Comparison of ENCODE assay signal across 10 cellular contexts in the genomic region with DNA sequence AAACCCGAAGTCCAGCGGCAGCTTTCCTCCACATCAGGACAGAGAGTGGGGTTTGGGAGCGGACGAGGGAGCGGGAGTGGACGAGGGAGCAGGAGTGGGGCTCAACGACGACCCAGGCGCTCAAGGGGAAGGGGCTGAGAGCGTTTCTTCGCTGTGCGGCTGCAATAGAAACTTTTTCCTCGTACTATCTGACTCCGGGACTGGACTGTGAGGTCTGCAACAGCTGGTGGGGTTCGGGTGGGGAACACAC. TPM values are rescaled to one million over a fixed set of nuclear protein-coding genes. Genes with fewer than 3 reads are reported as not detected.
DNase-seq lines count a peak whose midpoint lies in the region; ATAC-seq and TF ChIP-seq lines count a peak whose summit lies in the region.
"Had no signal": no experiment of that assay in that cellular context is flagged by ENCODE, and none has a peak within 500 bp of the region (broad histone marks: within the 10 kb centered on the region; RNA-seq: fewer than 3 reads in every experiment).

No MANE protein-coding gene starts in this region.

- H3K9me2 ChIP-seq in SK-N-SH = no peaks in the 10 kb centered on the region

- TF ChIP-seq CTCF in SK-N-SH (IDR thresholded peaks at IDR 0.05) = no peak
- no peak for TF ChIP-seq CTCF in testis (IDR thresholded peaks at IDR 0.05)

- no peak for TF ChIP-seq POLR2A in testis (IDR thresholded peaks at IDR 0.05)

- 0 out of 2 replicates have a peak overlapping the region, but pooled peaks have one; percentile 75 for H3K4me2 ChIP-seq in SK-N-SH

- WGBS in SK-N-SH (ENCODE audit: low lambda C conversion rate) = 79% methylated on average over 15 of the region's 15 CpGs
- WGBS in ectodermal cell, 2 experiments = 16 to 19% methylated on average over 15 of the region's 15 CpGs
- 21 to 31% methylated on average over 12 to 14 of the region's 15 CpGs for WGBS in mesodermal cell (ENCODE audit: insufficient coverage in 2 of 2), 2 experiments
- WGBS in testis, 2 donors = 8 to 11% methylated on average over 13 to 15 of the region's 15 CpGs

- H3K27me3 ChIP-seq in SK-N-SH (ENCODE audit: insufficient read depth) (peaks cover 51% of the 10 kb centered on the region), ectodermal cell (ENCODE audit: control insufficient read depth, insufficient read depth, low read length, poor library complexity, severe bottlenecking) (peaks cover 59% of the 10 kb centered on the region), testis (no peaks in the 10 kb centered on the region)

- H3F3A ChIP-seq in SK-N-SH (replicated peaks; ENCODE audit: insufficient read depth) = no peaks in the 10 kb centered on the region

- DNase-seq in SK-N-SH (no peak), testis (peak; percentile 39), UCSD-AML1 (lab: John Stamatoyannopoulos, UW; ENCODE audit: unreplicated experiment) (no peak), activated gamma-delta T cell treated with Interleukin-2 at 50 U/mL for 16 hours (no peak), amygdala (lab: John Stamatoyannopoulos, UW) (no peak)
- DNase-seq: NCI-H446 treated with DMSO at 0.1 percent for 48 hours had no signal

- peaks cover 0 to 9% of the 10 kb centered on the region in 2 experiments; a peak in 1 of 4 replicates for H3K4me1 ChIP-seq in SK-N-SH (ENCODE audit: control insufficient read depth in 1 of 2, insufficient read depth in 2 of 2, low read depth in 1 of 2, low read length in 1 of 2)
- H3K4me1 ChIP-seq in ectodermal cell (ENCODE audit: control insufficient read depth, insufficient read depth, low read length) = no peaks in the 10 kb centered on the region
- peaks cover 9% of the 10 kb centered on the region for H3K4me1 ChIP-seq in mesodermal cell (ENCODE audit: control insufficient read depth, insufficient read depth, low read length, poor library complexity, severe bottlenecking)
- H3K4me1 ChIP-seq in testis = peaks cover 43% of the 10 kb centered on the region

- no peak overlapping the region for H3K9ac ChIP-seq in SK-N-SH

- no peak for TF ChIP-seq RAD21 in SK-N-SH (IDR thresholded peaks at IDR 0.05; ENCODE audit: low read length)

- H3K4me3 ChIP-seq in SK-N-SH (ENCODE audit: low read depth in 2 of 2, low read length in 1 of 2) (no peak overlapping the region), ectodermal cell (ENCODE audit: insufficient read depth, low read depth, low read length) (peak overlapping the region; percentile 54), mesodermal cell (ENCODE audit: extremely low read depth, insufficient read depth, low read length, poor library complexity, severe bottlenecking) (peak overlapping the region; percentile 56), testis (peak overlapping the region; percentile 82 to 93)

- POLR2A ChIA-PET in SK-N-SH (lab: Yijun Ruan, JAX) = no interaction called here

- intact Hi-C loops in testis (cut with DNase I; ENCODE audit: low total_unique reads) = loop anchor here (10.0 kb wide), 1 partner anchor 65 kb away; no protein-coding TSS in a partner anchor

- H3K36me3 ChIP-seq in SK-N-SH (replicated peaks in 1 of 2; ENCODE audit: control insufficient read depth in 1 of 2, insufficient read depth in 2 of 2, low read length in 1 of 2) (no peaks in the 10 kb centered on the region), ectodermal cell (ENCODE audit: control insufficient read depth, insufficient read depth, low read length) (no peaks in the 10 kb centered on the region), mesodermal cell (ENCODE audit: control insufficient read depth, insufficient read depth, low read length) (no peaks in the 10 kb centered on the region), testis (ENCODE audit: low read depth, missing control alignments) (no peaks in the 10 kb centered on the region)

- TF ChIP-seq EP300 in SK-N-SH (IDR thresholded peaks at IDR 0.05; ENCODE audit: borderline replicate concordance in 1 of 2, low read depth in 1 of 2, low read length in 1 of 2) = no peak

- no peaks in the 10 kb centered on the region for H4K20me1 ChIP-seq in SK-N-SH (ENCODE audit: insufficient read depth)

- CTCF ChIA-PET in SK-N-SH (lab: Yijun Ruan, JAX) = interaction anchor here (1.0 kb wide), 1 partner anchor 164 kb away, joined by 4 read pairs; no protein-coding TSS in a partner anchor

- no peaks in the 10 kb centered on the region for H3K9me3 ChIP-seq in SK-N-SH
- no peaks in the 10 kb centered on the region for H3K9me3 ChIP-seq in ectodermal cell (ENCODE audit: control insufficient read depth, low read length)
- H3K9me3 ChIP-seq in mesodermal cell (ENCODE audit: control insufficient read depth, low read length) = no peaks in the 10 kb centered on the region
- no peaks in the 10 kb centered on the region for H3K9me3 ChIP-seq in testis

- H3K79me2 ChIP-seq in SK-N-SH (ENCODE audit: insufficient read depth) = no peaks in the 10 kb centered on the region

- H2AFZ ChIP-seq in SK-N-SH (ENCODE audit: low read depth) = no peak overlapping the region

- no peak for ATAC-seq in SK-N-SH treated with all-trans-retinoic acid at 6 μM for 48 hours

- no peak overlapping the region for H3K27ac ChIP-seq in SK-N-SH (ENCODE audit: low read depth in 2 of 2, low read length in 1 of 2)
- no peak overlapping the region for H3K27ac ChIP-seq in ectodermal cell (ENCODE audit: insufficient read depth, low read depth, low read length, poor library complexity, severe bottlenecking)
- H3K27ac ChIP-seq in mesodermal cell (ENCODE audit: low read depth, low read length, severe bottlenecking) = no peak overlapping the region
- H3K27ac ChIP-seq in testis = peak overlapping the region; percentile 84 to 96
- H3K27ac ChIP-seq: 22Rv1 had no signal

TF ChIP-seq in SK-N-SH, 30 proteins besides CTCF, POLR2A, EP300 and RAD21:
- TF ChIP-seq FOSL2 (IDR thresholded peaks at IDR 0.05; ENCODE audit: borderline replicate concordance, low read depth) (no peak), MEF2A (IDR thresholded peaks at IDR 0.05; ENCODE audit: borderline replicate concordance, low read depth) (no peak)

TF ChIP-seq in SK-N-SH treated with all-trans-retinoic acid at 6 μM for 48 hours, 23 proteins besides CTCF, POLR2A, EP300 and RAD21 (continues in another document):
- TF ChIP-seq, protein P1, sequence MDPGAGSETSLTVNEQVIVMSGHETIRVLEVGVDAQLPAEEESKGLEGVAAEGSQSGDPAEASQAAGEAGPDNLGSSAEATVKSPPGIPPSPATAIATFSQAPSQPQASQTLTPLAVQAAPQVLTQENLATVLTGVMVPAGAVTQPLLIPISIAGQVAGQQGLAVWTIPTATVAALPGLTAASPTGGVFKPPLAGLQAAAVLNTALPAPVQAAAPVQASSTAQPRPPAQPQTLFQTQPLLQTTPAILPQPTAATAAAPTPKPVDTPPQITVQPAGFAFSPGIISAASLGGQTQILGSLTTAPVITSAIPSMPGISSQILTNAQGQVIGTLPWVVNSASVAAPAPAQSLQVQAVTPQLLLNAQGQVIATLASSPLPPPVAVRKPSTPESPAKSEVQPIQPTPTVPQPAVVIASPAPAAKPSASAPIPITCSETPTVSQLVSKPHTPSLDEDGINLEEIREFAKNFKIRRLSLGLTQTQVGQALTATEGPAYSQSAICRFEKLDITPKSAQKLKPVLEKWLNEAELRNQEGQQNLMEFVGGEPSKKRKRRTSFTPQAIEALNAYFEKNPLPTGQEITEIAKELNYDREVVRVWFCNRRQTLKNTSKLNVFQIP (CRISPR knock-in tag; IDR thresholded peaks at IDR 0.05; ENCODE audit: borderline replicate concordance, low read depth) = no peak
- TF ChIP-seq ZNF70 (CRISPR knock-in tag; IDR thresholded peaks at IDR 0.05) = no peak
- no peak for TF ChIP-seq BACH2 (CRISPR knock-in tag; IDR thresholded peaks at IDR 0.05; ENCODE audit: borderline replicate concordance)
- TF ChIP-seq ISL1 (CRISPR knock-in tag; IDR thresholded peaks at IDR 0.05) = no peak
- TF ChIP-seq ZNF565 (CRISPR knock-in tag; conservative IDR thresholded peaks at IDR 0.05; ENCODE audit: low read depth) = no peak
- no peak for TF ChIP-seq TOX (CRISPR knock-in tag; IDR thresholded peaks at IDR 0.05; ENCODE audit: borderline replicate concordance)
- TF ChIP-seq, protein P2, sequence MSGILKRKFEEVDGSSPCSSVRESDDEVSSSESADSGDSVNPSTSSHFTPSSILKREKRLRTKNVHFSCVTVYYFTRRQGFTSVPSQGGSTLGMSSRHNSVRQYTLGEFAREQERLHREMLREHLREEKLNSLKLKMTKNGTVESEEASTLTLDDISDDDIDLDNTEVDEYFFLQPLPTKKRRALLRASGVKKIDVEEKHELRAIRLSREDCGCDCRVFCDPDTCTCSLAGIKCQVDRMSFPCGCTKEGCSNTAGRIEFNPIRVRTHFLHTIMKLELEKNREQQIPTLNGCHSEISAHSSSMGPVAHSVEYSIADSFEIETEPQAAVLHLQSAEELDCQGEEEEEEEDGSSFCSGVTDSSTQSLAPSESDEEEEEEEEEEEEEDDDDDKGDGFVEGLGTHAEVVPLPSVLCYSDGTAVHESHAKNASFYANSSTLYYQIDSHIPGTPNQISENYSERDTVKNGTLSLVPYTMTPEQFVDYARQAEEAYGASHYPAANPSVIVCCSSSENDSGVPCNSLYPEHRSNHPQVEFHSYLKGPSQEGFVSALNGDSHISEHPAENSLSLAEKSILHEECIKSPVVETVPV (CRISPR knock-in tag; IDR thresholded peaks at IDR 0.05) = no peak
- TF ChIP-seq CSDC2 (CRISPR knock-in tag; IDR thresholded peaks at IDR 0.05) = no peak
- TF ChIP-seq ZC3H10 (CRISPR knock-in tag; IDR thresholded peaks at IDR 0.05) = no peak
- no peak for TF ChIP-seq ZFP30 (CRISPR knock-in tag; IDR thresholded peaks at IDR 0.05)
- TF ChIP-seq TCF4 (CRISPR knock-in tag; IDR thresholded peaks at IDR 0.05; ENCODE audit: borderline replicate concordance) = no peak
- TF ChIP-seq ZNF8 (CRISPR knock-in tag; IDR thresholded peaks at IDR 0.05) = no peak
- TF ChIP-seq SNAI2 (CRISPR knock-in tag; IDR thresholded peaks at IDR 0.05) = no peak
- no peak for TF ChIP-seq GLIS3 (CRISPR knock-in tag; IDR thresholded peaks at IDR 0.05)
- no peak for TF ChIP-seq OSR1 (CRISPR knock-in tag; IDR thresholded peaks at IDR 0.05)

RNA-seq across cellular contexts. Expression of a gene that starts 1.4 kb away (rescaled TPM):
- polyA plus RNA-seq in SK-N-SH (2012; rRNA removed) (not detected in 2 replicates), testis (ENCODE audit: insufficient read depth, low read depth, low replicate concordance) (70.5 TPM)
- polyA plus RNA-seq in SK-N-SH (2012; cell fraction: cytosol; rRNA removed) = not detected in 2 replicates
- polyA plus RNA-seq in SK-N-SH (2012; cell fraction: nucleus; rRNA removed) = not detected in 2 replicates
- polyA plus RNA-seq in ectodermal cell (2013, experiment 1 of 4) = 0.24 TPM
- 0.66 TPM for polyA plus RNA-seq in ectodermal cell (2013, experiment 2 of 4)
- 0.21 TPM for polyA plus RNA-seq in ectodermal cell (2013, experiment 3 of 4)
- polyA plus RNA-seq in ectodermal cell (2013, experiment 4 of 4) = 0.57 TPM
- 1.8 TPM for polyA plus RNA-seq in mesodermal cell (2013, experiment 1 of 2)
- polyA plus RNA-seq in mesodermal cell (2013, experiment 2 of 2) = 1.4 TPM
- 10 to 100 TPM; 93.4 to 96.0 TPM for total RNA-seq in testis

Comparison
In these comparisons a context has a peak if more than half of its experiments do, and no peak if none do; other contexts are left out.
1. H3K27ac ChIP-seq: peak in testis (2 of 2); none in SK-N-SH (0 of 2), ectodermal cell (single experiment) and mesodermal cell (single experiment).
2. H3K4me3 ChIP-seq: peak in ectodermal cell (single experiment), mesodermal cell (single experiment) and testis (2 of 2); none in SK-N-SH (0 of 2).
3. RNA of a gene that starts 1.4 kb away (polyA plus RNA-seq): 70.5 TPM in testis (single experiment); not detected in SK-N-SH; every median in the first group is over 10 times any median in the second.